In the genomic region with DNA sequence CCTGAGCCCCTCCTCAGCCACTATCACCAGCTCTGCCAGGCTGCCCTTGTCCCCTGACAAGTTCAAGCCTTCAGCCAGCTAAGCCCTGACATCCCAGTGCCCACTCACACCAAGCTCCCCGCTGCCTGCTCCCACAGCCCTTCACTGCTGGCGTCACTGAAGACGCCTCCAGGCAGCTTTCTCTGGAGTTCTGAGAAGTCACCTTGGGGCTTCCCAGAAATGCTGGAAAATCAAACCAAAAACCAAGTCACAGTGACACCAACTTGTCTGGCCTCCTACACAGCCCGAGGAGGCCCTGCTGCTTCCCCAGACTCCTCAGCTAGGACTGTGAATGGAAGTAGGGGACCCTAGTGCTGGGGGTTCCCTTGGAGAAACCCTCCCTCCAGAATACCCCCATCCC, we compare ENCODE assay signal across 1 cellular context.
TF ChIP-seq lines count a peak whose summit lies in the region.

No MANE protein-coding gene starts in this region.

TF ChIP-seq in IMR-90, 13 proteins besides CTCF, POLR2A, EP300 and RAD21:
- TF ChIP-seq CEBPB (IDR thresholded peaks at IDR 0.05; ENCODE audit: low read depth, low read length) (no peak), SMC3 (IDR thresholded peaks at IDR 0.05; ENCODE audit: low read depth, low read length) (no peak), MAZ (IDR thresholded peaks at IDR 0.05; ENCODE audit: borderline replicate concordance, low read depth, low read length) (no peak), RFX5 (IDR thresholded peaks at IDR 0.05; ENCODE audit: low read depth, low read length) (no peak)
TF ChIP-seq in IMR-90: peak in this region for 0.
